ENCODE assay signal across 8 cellular contexts in the genomic region with DNA sequence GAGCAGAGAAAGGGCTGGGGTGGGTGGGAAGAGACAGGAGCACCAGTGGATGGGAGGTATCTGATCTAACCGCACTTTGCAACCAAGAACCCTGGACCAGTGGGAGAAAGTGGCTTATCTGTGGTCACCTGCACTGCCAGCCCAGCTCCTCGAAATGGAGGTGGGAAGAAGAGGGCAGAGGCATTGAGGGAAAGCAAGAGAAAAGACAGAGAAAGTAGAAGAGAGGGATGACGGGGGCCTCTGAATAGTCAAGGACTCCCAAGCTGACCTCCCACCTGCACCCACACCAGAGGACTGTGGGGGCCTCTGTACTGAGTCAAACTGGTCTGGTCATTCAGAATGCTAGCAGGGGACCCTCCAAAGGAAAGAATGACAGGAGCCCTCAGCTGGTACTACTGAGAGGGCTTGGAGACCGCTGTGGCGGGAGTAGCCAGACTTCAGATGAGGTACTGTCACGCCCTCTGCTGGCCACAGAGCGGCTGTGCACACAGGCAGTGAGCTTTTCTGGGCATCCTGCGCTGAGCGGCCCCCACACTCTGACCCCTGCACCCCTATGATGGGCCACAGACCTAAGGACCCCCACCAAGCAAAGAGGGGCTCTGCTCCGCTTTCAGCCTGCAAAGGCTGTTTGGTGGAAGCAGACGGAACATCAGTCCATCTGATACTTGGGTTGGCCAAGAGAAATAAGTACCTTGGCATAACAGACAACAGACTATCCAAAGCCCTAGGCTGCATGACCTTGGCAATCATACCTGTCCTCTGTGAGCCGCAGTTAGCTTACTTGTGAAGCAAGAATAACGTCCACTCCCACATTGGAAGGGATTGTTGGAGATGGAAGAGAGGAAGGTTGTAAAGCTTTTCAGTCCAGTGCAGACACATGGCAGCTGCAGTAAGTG.
DNase-seq lines count a peak whose midpoint lies in the region; ATAC-seq and TF ChIP-seq lines count a peak whose summit lies in the region.

No MANE protein-coding gene starts in this region.

- ATAC-seq in GM21825 (IDR thresholded peaks at IDR 0.05; ENCODE audit: unreplicated experiment), result peak; percentile 52
- ATAC-seq in HG02642 (IDR thresholded peaks at IDR 0.05; ENCODE audit: poor library complexity, unreplicated experiment), result no peak

- CTCF ChIA-PET in activated CD4-positive, alpha-beta memory T cell treated with anti-CD3 and anti-CD28 coated beads, Interleukin-2, amount 10 ng/mL, durations not matched to agents 7 days and 5 days (lab: Charles Lee), result interaction anchor here (0.7 to 3.1 kb wide), 21 partner anchors 8 to 266 kb away, joined by 3 to 22 read pairs (median 3); no protein-coding TSS in a partner anchor

- no peaks in the 10 kb centered on the region for H3K4me1 Mint-ChIP-seq in activated CD4-positive, alpha-beta memory T cell treated with anti-CD3 and anti-CD28 coated beads, Interleukin-2, amount 10 ng/mL, durations not matched to agents 7 days and 5 days

- peaks cover 7% of the 10 kb centered on the region for H3K27me3 Mint-ChIP-seq in activated CD4-positive, alpha-beta memory T cell treated with anti-CD3 and anti-CD28 coated beads, Interleukin-2, amount 10 ng/mL, durations not matched to agents 7 days and 5 days

- no peak overlapping the region for H3K27ac Mint-ChIP-seq in activated CD4-positive, alpha-beta memory T cell treated with anti-CD3 and anti-CD28 coated beads, Interleukin-2, amount 10 ng/mL, durations not matched to agents 7 days and 5 days

- no peaks in the 10 kb centered on the region for H3K36me3 Mint-ChIP-seq in activated CD4-positive, alpha-beta memory T cell treated with anti-CD3 and anti-CD28 coated beads, Interleukin-2, amount 10 ng/mL, durations not matched to agents 7 days and 5 days (ENCODE audit: low read depth)

- POLR2A ChIA-PET in activated CD4-positive, alpha-beta memory T cell treated with anti-CD3 and anti-CD28 coated beads, Interleukin-2, amount 10 ng/mL, durations not matched to agents 7 days and 5 days (lab: Charles Lee), result no interaction called here

- H3K4me1 ChIP-seq in effector memory CD4-positive, alpha-beta T cell (ENCODE audit: control insufficient read depth, insufficient read depth, low read length, poor library complexity, severe bottlenecking), result no peaks in the 10 kb centered on the region

- H3K9me3 Mint-ChIP-seq in activated CD4-positive, alpha-beta memory T cell treated with anti-CD3 and anti-CD28 coated beads, Interleukin-2, amount 10 ng/mL, durations not matched to agents 7 days and 5 days, result no peaks in the 10 kb centered on the region

- H3K4me3 Mint-ChIP-seq in activated CD4-positive, alpha-beta memory T cell treated with anti-CD3 and anti-CD28 coated beads, Interleukin-2, amount 10 ng/mL, durations not matched to agents 7 days and 5 days, result no peak overlapping the region

- H3K27ac ChIP-seq in effector memory CD4-positive, alpha-beta T cell (ENCODE audit: insufficient read depth, low read length, poor library complexity, severe bottlenecking), result no peak overlapping the region

- no peaks in the 10 kb centered on the region for H3K36me3 ChIP-seq in effector memory CD4-positive, alpha-beta T cell (ENCODE audit: control insufficient read depth, insufficient read depth, low read length)

- TF ChIP-seq CTCF in AG10803 (conservative IDR thresholded peaks at IDR 0.05; ENCODE audit: low read length), result peak; percentile 92

- H3K27me3 ChIP-seq in effector memory CD4-positive, alpha-beta T cell (replicated peaks; ENCODE audit: control insufficient read depth, insufficient read depth, low read length, poor library complexity, severe bottlenecking), result no peaks in the 10 kb centered on the region

- DNase-seq in AG10803 (ENCODE audit: low read depth) (peak; percentile 61), NCI-H226 (peak; percentile 36), medulla oblongata (ENCODE audit: extremely low spot score) (peak; percentile 82)
- peak; percentile 60 for DNase-seq in activated CD4-positive, alpha-beta memory T cell treated with anti-CD3 and anti-CD28 coated beads, Interleukin-2, amount 10 ng/mL, durations not matched to agents 7 days and 5 days
- DNase-seq in effector memory CD4-positive, alpha-beta T cell, result peak; percentile 3 to 18 (median 6)
- peak; percentile 24 for DNase-seq in stimulated activated CD8-positive, alpha-beta memory T cell treated with anti-CD3 and anti-CD28 coated beads, Interleukin-15, amount 100 ng/mL, for 1 hour (ENCODE audit: low read depth)

- no peaks in the 10 kb centered on the region for H3K9me3 ChIP-seq in effector memory CD4-positive, alpha-beta T cell (ENCODE audit: control insufficient read depth, low read length)

- H3K4me3 ChIP-seq in AG10803 (ENCODE audit: low read length), result no peak overlapping the region
- no peak overlapping the region for H3K4me3 ChIP-seq in effector memory CD4-positive, alpha-beta T cell (ENCODE audit: insufficient read depth, low read depth, low read length, poor library complexity, severe bottlenecking)

Comparison
In these comparisons a context has a peak if more than half of its experiments do, and no peak if none do; other contexts are left out.
1. DNase-seq: peak in every context shown above with its lines; median percentile 82 in medulla oblongata; 61 in AG10803; 60 in activated CD4-positive, alpha-beta memory T cell treated with anti-CD3 and anti-CD28 coated beads, Interleukin-2, amount 10 ng/mL, durations not matched to agents 7 days and 5 days; 36 in NCI-H226; 24 in stimulated activated CD8-positive, alpha-beta memory T cell treated with anti-CD3 and anti-CD28 coated beads, Interleukin-15, amount 100 ng/mL, for 1 hour; 6 in effector memory CD4-positive, alpha-beta T cell.